ENCODE assay signal across 2 cellular contexts in the genomic region with DNA sequence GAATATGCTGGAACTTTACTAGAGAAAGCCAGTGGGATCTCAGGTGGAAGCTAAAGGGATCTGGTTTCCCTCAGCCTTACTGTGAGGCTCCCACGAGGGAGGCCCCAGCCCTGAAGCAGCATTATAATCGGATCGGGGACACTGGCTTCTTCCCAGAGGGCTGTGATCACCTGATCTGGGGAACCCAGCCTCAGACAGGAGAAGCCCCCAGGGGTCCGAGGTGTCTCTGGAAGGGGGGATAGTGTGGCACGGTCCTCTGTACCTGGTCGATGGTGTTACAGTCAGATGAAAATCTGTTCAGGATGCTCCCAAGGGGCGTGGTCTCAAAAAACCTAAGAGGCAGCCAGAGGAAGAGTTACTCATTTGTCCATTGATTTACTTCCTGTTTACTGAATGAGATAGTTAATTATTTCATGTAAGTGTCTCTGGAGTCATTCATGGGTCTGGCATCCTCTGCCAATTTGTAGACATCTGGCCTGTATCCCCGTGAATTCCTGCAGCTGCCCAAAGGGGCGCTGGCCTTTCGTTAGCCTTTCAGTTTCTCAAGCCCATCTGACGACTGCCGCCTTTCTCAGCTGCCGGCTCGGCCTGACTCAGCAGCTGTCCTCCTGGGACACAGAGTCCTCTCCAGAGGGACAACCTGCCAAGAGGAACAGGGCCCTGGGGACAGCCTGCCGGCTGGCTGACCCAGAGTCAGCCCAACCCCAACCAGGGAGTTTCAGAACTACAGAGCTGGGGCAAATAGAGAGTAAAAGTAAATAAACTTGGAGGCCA.
TF ChIP-seq lines count a peak whose summit lies in the region.

No MANE protein-coding gene starts in this region.

TF ChIP-seq in HepG2, 621 proteins besides CTCF, POLR2A, EP300 and RAD21:
- TF ChIP-seq MAFG (CRISPR knock-in tag; IDR thresholded peaks at IDR 0.05) = 0 out of 2 replicates have a peak, but pooled peaks have one; percentile 36
- no peak for TF ChIP-seq TP53 (CRISPR knock-in tag; conservative IDR thresholded peaks at IDR 0.05)
- TF ChIP-seq, protein P1, sequence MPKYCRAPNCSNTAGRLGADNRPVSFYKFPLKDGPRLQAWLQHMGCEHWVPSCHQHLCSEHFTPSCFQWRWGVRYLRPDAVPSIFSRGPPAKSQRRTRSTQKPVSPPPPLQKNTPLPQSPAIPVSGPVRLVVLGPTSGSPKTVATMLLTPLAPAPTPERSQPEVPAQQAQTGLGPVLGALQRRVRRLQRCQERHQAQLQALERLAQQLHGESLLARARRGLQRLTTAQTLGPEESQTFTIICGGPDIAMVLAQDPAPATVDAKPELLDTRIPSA (CRISPR knock-in tag; IDR thresholded peaks at IDR 0.05; ENCODE audit: borderline replicate concordance) = no peak
- no peak for TF ChIP-seq ZNF253 (CRISPR knock-in tag; IDR thresholded peaks at IDR 0.05; ENCODE audit: borderline replicate concordance)
- no peak for TF ChIP-seq GABPA (IDR thresholded peaks at IDR 0.05; ENCODE audit: low read depth, low read length)
- TF ChIP-seq GABPA (CRISPR knock-in tag; IDR thresholded peaks at IDR 0.05; ENCODE audit: low read depth) = no peak
- TF ChIP-seq ZNF383 (CRISPR knock-in tag; IDR thresholded peaks at IDR 0.05; ENCODE audit: borderline replicate concordance) = no peak
- TF ChIP-seq ZMYM3 (CRISPR knock-in tag; IDR thresholded peaks at IDR 0.05) = no peak
- TF ChIP-seq XRCC5 (optimal IDR thresholded peaks at IDR 0.05; ENCODE audit: low read length) = peak; percentile 51
- peak; percentile 33; the same call in 1 of the 2 replicates for TF ChIP-seq MAFF (IDR thresholded peaks at IDR 0.05; ENCODE audit: low read depth, low read length)
- TF ChIP-seq MAFK (conservative IDR thresholded peaks at IDR 0.05 in 1 of 2, IDR thresholded peaks at IDR 0.05 in 1 of 2; ENCODE audit: low read length in 2 of 2) = peak; percentile 40 to 61
- no peak for TF ChIP-seq ZNF75D (CRISPR knock-in tag; IDR thresholded peaks at IDR 0.05; ENCODE audit: borderline replicate concordance)
- TF ChIP-seq ZSCAN29 (CRISPR knock-in tag; conservative IDR thresholded peaks at IDR 0.05) = no peak
- 0 out of 2 replicates have a peak, but pooled peaks have one; percentile 53 for TF ChIP-seq ZNF263 (CRISPR knock-in tag; IDR thresholded peaks at IDR 0.05)
- 0 out of 2 replicates have a peak, but pooled peaks have one; percentile 24 for TF ChIP-seq ZNF501 (CRISPR knock-in tag; IDR thresholded peaks at IDR 0.05)
- TF ChIP-seq, protein P2, sequence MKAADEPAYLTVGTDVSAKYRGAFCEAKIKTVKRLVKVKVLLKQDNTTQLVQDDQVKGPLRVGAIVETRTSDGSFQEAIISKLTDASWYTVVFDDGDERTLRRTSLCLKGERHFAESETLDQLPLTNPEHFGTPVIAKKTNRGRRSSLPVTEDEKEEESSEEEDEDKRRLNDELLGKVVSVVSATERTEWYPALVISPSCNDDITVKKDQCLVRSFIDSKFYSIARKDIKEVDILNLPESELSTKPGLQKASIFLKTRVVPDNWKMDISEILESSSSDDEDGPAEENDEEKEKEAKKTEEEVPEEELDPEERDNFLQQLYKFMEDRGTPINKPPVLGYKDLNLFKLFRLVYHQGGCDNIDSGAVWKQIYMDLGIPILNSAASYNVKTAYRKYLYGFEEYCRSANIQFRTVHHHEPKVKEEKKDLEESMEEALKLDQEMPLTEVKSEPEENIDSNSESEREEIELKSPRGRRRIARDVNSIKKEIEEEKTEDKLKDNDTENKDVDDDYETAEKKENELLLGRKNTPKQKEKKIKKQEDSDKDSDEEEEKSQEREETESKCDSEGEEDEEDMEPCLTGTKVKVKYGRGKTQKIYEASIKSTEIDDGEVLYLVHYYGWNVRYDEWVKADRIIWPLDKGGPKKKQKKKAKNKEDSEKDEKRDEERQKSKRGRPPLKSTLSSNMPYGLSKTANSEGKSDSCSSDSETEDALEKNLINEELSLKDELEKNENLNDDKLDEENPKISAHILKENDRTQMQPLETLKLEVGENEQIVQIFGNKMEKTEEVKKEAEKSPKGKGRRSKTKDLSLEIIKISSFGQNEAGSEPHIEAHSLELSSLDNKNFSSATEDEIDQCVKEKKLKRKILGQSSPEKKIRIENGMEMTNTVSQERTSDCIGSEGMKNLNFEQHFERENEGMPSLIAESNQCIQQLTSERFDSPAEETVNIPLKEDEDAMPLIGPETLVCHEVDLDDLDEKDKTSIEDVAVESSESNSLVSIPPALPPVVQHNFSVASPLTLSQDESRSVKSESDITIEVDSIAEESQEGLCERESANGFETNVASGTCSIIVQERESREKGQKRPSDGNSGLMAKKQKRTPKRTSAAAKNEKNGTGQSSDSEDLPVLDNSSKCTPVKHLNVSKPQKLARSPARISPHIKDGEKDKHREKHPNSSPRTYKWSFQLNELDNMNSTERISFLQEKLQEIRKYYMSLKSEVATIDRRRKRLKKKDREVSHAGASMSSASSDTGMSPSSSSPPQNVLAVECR (CRISPR knock-in tag; IDR thresholded peaks at IDR 0.05; ENCODE audit: borderline replicate concordance) = no peak
- no peak for TF ChIP-seq YEATS2 (CRISPR knock-in tag; IDR thresholded peaks at IDR 0.05; ENCODE audit: borderline replicate concordance)
- no peak for TF ChIP-seq NFATC3 (CRISPR knock-in tag; IDR thresholded peaks at IDR 0.05)
- no peak for TF ChIP-seq ZNF382 (CRISPR knock-in tag; IDR thresholded peaks at IDR 0.05; ENCODE audit: borderline replicate concordance)

TF ChIP-seq in GM12891, 5 proteins besides CTCF, POLR2A, EP300 and RAD21 (continued from another document):
- TF ChIP-seq PAX5 (IDR thresholded peaks at IDR 0.05; ENCODE audit: insufficient read depth, low read length, severe bottlenecking) (no peak), POU2F2 (IDR thresholded peaks at IDR 0.05; ENCODE audit: low read depth, low read length) (no peak), SPI1 (IDR thresholded peaks at IDR 0.05; ENCODE audit: low read depth, low read length) (no peak), POLR2AphosphoS5 (IDR thresholded peaks at IDR 0.05; ENCODE audit: low read depth, low read length) (no peak)
